Comparison of ENCODE assay signal across 16 cellular contexts in the genomic region with DNA sequence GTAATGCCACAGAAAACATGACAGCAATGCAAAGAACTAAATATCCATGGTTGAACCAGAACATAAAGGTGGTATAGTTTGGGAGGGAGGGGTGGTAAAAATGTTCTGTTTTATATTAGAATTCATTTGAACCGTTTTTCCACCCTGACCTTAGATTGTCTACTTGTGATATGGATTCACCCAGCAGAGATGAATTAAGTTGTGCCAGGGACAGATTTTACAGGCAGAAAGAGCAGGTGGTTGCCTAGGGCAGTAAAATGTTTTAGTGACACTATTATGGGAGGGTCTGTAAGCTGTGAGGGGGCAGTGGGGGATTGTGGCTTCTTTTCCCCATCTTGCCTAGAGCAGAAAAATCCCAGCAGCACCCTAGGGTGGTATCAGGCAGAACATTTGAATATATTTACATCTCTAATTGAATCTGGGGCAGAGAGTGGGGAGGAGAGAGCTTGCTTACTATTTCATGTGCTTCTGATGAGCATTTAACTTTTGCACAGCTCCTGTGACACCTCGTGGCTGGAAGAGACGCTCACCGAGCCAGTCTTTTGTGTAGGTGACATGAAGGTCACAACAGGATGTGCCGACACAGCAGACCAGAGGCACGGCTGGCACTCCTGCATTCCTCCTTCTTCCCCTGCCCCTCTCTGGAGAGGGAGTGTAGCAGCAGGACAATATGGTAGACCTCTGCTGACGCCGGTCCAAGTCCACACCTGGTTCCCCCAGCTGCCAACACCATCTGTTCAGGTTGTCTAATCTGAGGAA.
DNase-seq lines count a peak whose midpoint lies in the region; ATAC-seq and TF ChIP-seq lines count a peak whose summit lies in the region.
"Had no signal": no experiment of that assay in that cellular context is flagged by ENCODE, and none has a peak within 500 bp of the region (broad histone marks: within the 10 kb centered on the region; RNA-seq: fewer than 3 reads in every experiment).

No MANE protein-coding gene starts in this region.

- ATAC-seq in heart right ventricle, result peak; percentile 58 to 92 (median 78)
- no peak for ATAC-seq in activated CD8-positive, alpha-beta T cell treated with anti-CD3 and anti-CD28 coated beads, Interleukin-2, amount 10 ng/mL, durations not matched to agents 7 days and 5 days
- ATAC-seq: PC-3, T-helper 17 cell had no signal

- CTCF ChIA-PET in activated CD8-positive, alpha-beta T cell treated with anti-CD3 and anti-CD28 coated beads, Interleukin-2, amount 10 ng/mL, durations not matched to agents 7 days and 5 days (lab: Charles Lee), result no interaction called here

- no peaks in the 10 kb centered on the region for H3K9me3 ChIP-seq in heart right ventricle

- DNase-seq in DMS 273 (lab: John Stamatoyannopoulos, UW; ENCODE audit: unreplicated experiment) (peak; percentile 72), NCI-H1694 (lab: John Stamatoyannopoulos, UW) (peak; percentile 10), RPMI8226 (peak; percentile 19), heart right ventricle (peak in 1 of 2 donors; percentile 7), HPDE6-E6E7 (ENCODE audit: extremely low spot score) (no peak), amniotic stem cell (lab: John Stamatoyannopoulos, UW) (no peak), COLO829 (ENCODE audit: low spot score) (no peak)
- DNase-seq in activated CD8-positive, alpha-beta T cell treated with anti-CD3 and anti-CD28 coated beads, Interleukin-2, amount 10 ng/mL, durations not matched to agents 7 days and 5 days, result no peak
- DNase-seq: ACHN; CD4-positive, alpha-beta T cell; H9; MV-4-11; NCI-H1436; NCI-H2107; PC-3; T-helper 17 cell had no signal

- peaks cover 0 to 3% (median 0%) of the 10 kb centered on the region in 9 donors for H3K4me1 ChIP-seq in heart right ventricle

- no peak overlapping the region for H3K4me3 ChIP-seq in heart right ventricle

- H3K36me3 Mint-ChIP-seq in activated CD8-positive, alpha-beta T cell treated with anti-CD3 and anti-CD28 coated beads, Interleukin-2, amount 10 ng/mL, durations not matched to agents 7 days and 5 days (ENCODE audit: low read depth), result no peaks in the 10 kb centered on the region

- H3K27me3 ChIP-seq in heart right ventricle, result peaks cover 0 to 8% (median 0%) of the 10 kb centered on the region in 7 donors

- H3K4me3 Mint-ChIP-seq in activated CD8-positive, alpha-beta T cell treated with anti-CD3 and anti-CD28 coated beads, Interleukin-2, amount 10 ng/mL, durations not matched to agents 7 days and 5 days, result no peak overlapping the region
- H3K4me3 Mint-ChIP-seq: CD4-positive, alpha-beta T cell; H9; T-helper 17 cell had no signal

- H3K27ac ChIP-seq in heart right ventricle, result peak overlapping the region in 1 of 10 donors; percentile 15

- intact Hi-C loops in heart right ventricle (cut with DNase I), result loop anchor here in 9 of 10 donors (2.0 to 10.0 kb wide), 3 partner anchors 187 to 189 kb away; no protein-coding TSS in a partner anchor

- no peak overlapping the region for H3K27ac Mint-ChIP-seq in activated CD8-positive, alpha-beta T cell treated with anti-CD3 and anti-CD28 coated beads, Interleukin-2, amount 10 ng/mL, durations not matched to agents 7 days and 5 days
- H3K27ac Mint-ChIP-seq: CD4-positive, alpha-beta T cell; H9; T-helper 17 cell had no signal

- peak in 5 of 9 donors; percentile 13 to 45 (median 43) for TF ChIP-seq CTCF in heart right ventricle (IDR thresholded peaks at IDR 0.05)

- POLR2A ChIA-PET in activated CD8-positive, alpha-beta T cell treated with anti-CD3 and anti-CD28 coated beads, Interleukin-2, amount 10 ng/mL, durations not matched to agents 7 days and 5 days (lab: Charles Lee), result no interaction called here

- H3K9me3 Mint-ChIP-seq in activated CD8-positive, alpha-beta T cell treated with anti-CD3 and anti-CD28 coated beads, Interleukin-2, amount 10 ng/mL, durations not matched to agents 7 days and 5 days (ENCODE audit: insufficient read depth), result no peaks in the 10 kb centered on the region
- H3K9me3 Mint-ChIP-seq: CD4-positive, alpha-beta T cell; H9 had no signal

- H3K27me3 Mint-ChIP-seq in activated CD8-positive, alpha-beta T cell treated with anti-CD3 and anti-CD28 coated beads, Interleukin-2, amount 10 ng/mL, durations not matched to agents 7 days and 5 days (ENCODE audit: low read depth), result no peaks in the 10 kb centered on the region

- WGBS in heart right ventricle, 2 donors, result 46 to 53% methylated on average over 8 of the region's 8 CpGs

- no peaks in the 10 kb centered on the region for H3K36me3 ChIP-seq in heart right ventricle

- no peaks in the 10 kb centered on the region for H3K4me1 Mint-ChIP-seq in activated CD8-positive, alpha-beta T cell treated with anti-CD3 and anti-CD28 coated beads, Interleukin-2, amount 10 ng/mL, durations not matched to agents 7 days and 5 days (ENCODE audit: low read depth)
- H3K4me1 Mint-ChIP-seq: T-helper 17 cell had no signal

Comparison
In these comparisons a context has a peak if more than half of its experiments do, and no peak if none do; other contexts are left out.
1. DNase-seq: peak in DMS 273 (single experiment), NCI-H1694 (single experiment) and RPMI8226 (single experiment); none in activated CD8-positive, alpha-beta T cell treated with anti-CD3 and anti-CD28 coated beads, Interleukin-2, amount 10 ng/mL, durations not matched to agents 7 days and 5 days (single experiment), HPDE6-E6E7 (single experiment), amniotic stem cell (single experiment) and COLO829 (single experiment).